Comparison of ENCODE assay signal across 9 cellular contexts in the genomic region with DNA sequence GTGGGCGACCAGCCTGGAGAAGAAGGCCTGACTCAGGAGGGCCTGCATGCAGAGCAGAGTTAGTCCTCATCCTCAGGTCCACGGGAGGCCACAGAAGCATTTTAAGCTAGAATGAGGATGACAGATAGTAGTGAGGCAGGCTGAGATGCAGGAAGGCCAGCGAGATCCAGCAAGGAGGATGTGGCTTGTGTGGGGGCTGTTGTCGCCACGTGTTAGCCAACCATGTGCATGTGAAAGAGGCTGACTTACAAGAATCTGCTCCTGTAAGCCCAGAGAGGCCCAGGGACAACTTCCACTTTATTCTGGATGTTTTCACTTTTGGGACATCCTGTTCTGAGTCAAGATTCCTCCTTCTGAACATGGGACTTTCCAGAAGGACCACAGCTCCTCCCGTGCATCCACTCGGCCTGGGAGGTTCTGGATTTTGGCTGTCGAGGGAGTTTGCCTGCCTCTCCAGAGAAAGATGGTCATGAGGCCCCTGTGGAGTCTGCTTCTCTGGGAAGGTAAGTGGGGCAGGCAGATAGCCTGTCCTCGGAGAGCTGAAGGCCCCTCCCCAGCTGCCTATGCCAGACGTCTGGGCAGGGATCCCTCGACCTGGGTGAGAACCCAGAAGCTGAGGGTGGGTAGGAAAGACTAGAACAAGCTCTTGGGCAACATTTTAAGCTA. TPM values are rescaled to one million over a fixed set of nuclear protein-coding genes. Genes with fewer than 3 reads are reported as not detected.
DNase-seq lines count a peak whose midpoint lies in the region; ATAC-seq and TF ChIP-seq lines count a peak whose summit lies in the region.
"Had no signal": no experiment of that assay in that cellular context is flagged by ENCODE, and none has a peak within 500 bp of the region (broad histone marks: within the 10 kb centered on the region; RNA-seq: fewer than 3 reads in every experiment).

A gene (plus strand): TSS at position 438 of the 666 bp plus-strand sequence. CDS start 26 bp downstream, at position 464.

- DNase-seq in AG10803 (ENCODE audit: low read depth) (peak; percentile 41), HL-60 (ENCODE audit: low read depth in 1 of 2, low spot score in 1 of 2) (peak; percentile 57 to 81), activated T-helper 1 cell treated with Interleukin-2 at 50 U/mL for 16 hours (ENCODE audit: low read depth) (peak; percentile 17), mucosa of descending colon (peak; percentile 49 to 69 (median 62)), testis (peak; percentile 32), osteoblast (ENCODE audit: insufficient read length, low spot score, missing footprints) (no peak), MG63 (no peak), mesenchymal stem cell (no peak)

- no peak within 1 kb of the TSS for H2AFZ ChIP-seq in osteoblast (ENCODE audit: low read length)
- H2AFZ ChIP-seq in mesenchymal stem cell (ENCODE audit: low read depth, low read length) = no peak within 1 kb of the TSS

- ATAC-seq in mucosa of descending colon = peak; percentile 56

- H3K27ac ChIP-seq in HL-60 (replicated peaks) (no peak within 1 kb of the TSS), testis (no peak within 1 kb of the TSS), osteoblast (ENCODE audit: low read depth, low read length) (no peak within 1 kb of the TSS), mesenchymal stem cell (ENCODE audit: low read length, poor library complexity, severe bottlenecking) (no peak within 1 kb of the TSS)
- H3K27ac ChIP-seq: BLaER1 had no signal

- no peak within 1 kb of the TSS for H2BK15ac ChIP-seq in mesenchymal stem cell (ENCODE audit: low read depth, poor library complexity, severe bottlenecking)

- H4K20me1 ChIP-seq in osteoblast (ENCODE audit: insufficient read depth, low read length) = no peaks in the 10 kb centered on the region
- H4K20me1 ChIP-seq: BLaER1 had no signal

- H3K4me2 ChIP-seq in osteoblast (ENCODE audit: insufficient read depth, low read length) (no peak within 1 kb of the TSS), mesenchymal stem cell (ENCODE audit: low read length, poor library complexity, severe bottlenecking) (no peak within 1 kb of the TSS)
- H3K4me2 ChIP-seq: BLaER1 had no signal

- H3K27me3 ChIP-seq in HL-60 (ENCODE audit: insufficient read depth, poor library complexity, severe bottlenecking) (no peaks in the 10 kb centered on the region), testis (no peaks in the 10 kb centered on the region), osteoblast (ENCODE audit: insufficient read depth, low read length) (peaks cover 21% of the 10 kb centered on the region), MG63 (0 out of 2 replicates have a peak, but pooled peaks cover 2% of the 10 kb centered on the region), mesenchymal stem cell (ENCODE audit: control insufficient read depth in 1 of 2, insufficient read depth in 1 of 2, low read length in 2 of 2) (peaks cover 25 to 32% of the 10 kb centered on the region in 2 experiments)
- H3K27me3 ChIP-seq: BLaER1 had no signal

- no peak within 1 kb of the TSS for H2BK120ac ChIP-seq in mesenchymal stem cell (ENCODE audit: low read depth, low read length)

- H3K36me3 ChIP-seq in mucosa of descending colon (ENCODE audit: low read depth) (no peaks in the 10 kb centered on the region), testis (ENCODE audit: low read depth, missing control alignments) (no peaks in the 10 kb centered on the region), osteoblast (ENCODE audit: insufficient read depth, low read length) (no peaks in the 10 kb centered on the region), MG63 (no peaks in the 10 kb centered on the region), mesenchymal stem cell (ENCODE audit: control insufficient read depth in 1 of 2, insufficient read depth in 2 of 2, low read depth in 1 of 2, low read length in 2 of 2) (peaks cover 0 to 4% of the 10 kb centered on the region in 2 experiments)
- H3K36me3 ChIP-seq: BLaER1 had no signal

- no peaks in the 10 kb centered on the region for H3K4me1 ChIP-seq in mucosa of descending colon (ENCODE audit: low read depth)
- H3K4me1 ChIP-seq in testis = no peaks in the 10 kb centered on the region
- peaks cover 6% of the 10 kb centered on the region for H3K4me1 ChIP-seq in osteoblast (ENCODE audit: insufficient read depth, low read length)
- peaks cover 29% of the 10 kb centered on the region for H3K4me1 ChIP-seq in mesenchymal stem cell (ENCODE audit: control insufficient read depth, insufficient read depth, low read depth, low read length)

- no peak within 1 kb of the TSS for H3K14ac ChIP-seq in mesenchymal stem cell (ENCODE audit: low read length in 2 of 2)

- no peak within 1 kb of the TSS for H2BK5ac ChIP-seq in mesenchymal stem cell (ENCODE audit: low read depth, low read length, poor library complexity, severe bottlenecking)

- H3K79me2 ChIP-seq in osteoblast (ENCODE audit: insufficient read depth, low read length) = no peaks in the 10 kb centered on the region

- intact Hi-C loops in mucosa of descending colon (cut with DNase I, micrococcal nuclease) = no loop called here
- intact Hi-C loops in testis (cut with DNase I; ENCODE audit: low total_unique reads) = no loop called here

- no peak within 1 kb of the TSS for H3K18ac ChIP-seq in mesenchymal stem cell (ENCODE audit: low read depth in 1 of 2, low read length in 2 of 2)

- WGBS in testis, 2 donors = 72 to 74% methylated on average over 11 of the region's 11 CpGs
- WGBS in mesenchymal stem cell = 87% methylated on average over 11 of the region's 11 CpGs

- H2AK5ac ChIP-seq in mesenchymal stem cell (ENCODE audit: low read length, severe bottlenecking) = no peak within 1 kb of the TSS

- H3K23ac ChIP-seq in mesenchymal stem cell (ENCODE audit: low read length in 2 of 2) = no peak within 1 kb of the TSS

- TF ChIP-seq CTCF in AG10803 (conservative IDR thresholded peaks at IDR 0.05; ENCODE audit: low read length) = no peak
- TF ChIP-seq CTCF in HL-60 (IDR thresholded peaks at IDR 0.05; ENCODE audit: insufficient read depth, low read length) = no peak
- no peak for TF ChIP-seq CTCF in mucosa of descending colon (IDR thresholded peaks at IDR 0.05)
- TF ChIP-seq CTCF in testis (IDR thresholded peaks at IDR 0.05) = no peak
- TF ChIP-seq CTCF in osteoblast (IDR thresholded peaks at IDR 0.05; ENCODE audit: extremely low read depth, low read depth, low read length) = no peak

- H3K9me3 ChIP-seq in mucosa of descending colon (no peaks in the 10 kb centered on the region), testis (no peaks in the 10 kb centered on the region), osteoblast (ENCODE audit: low read depth, low read length) (no peaks in the 10 kb centered on the region), MG63 (no peaks in the 10 kb centered on the region), mesenchymal stem cell (ENCODE audit: control insufficient read depth, low read length) (no peaks in the 10 kb centered on the region)
- H3K9me3 ChIP-seq: BLaER1 had no signal

- no peak within 1 kb of the TSS for H4K91ac ChIP-seq in mesenchymal stem cell (ENCODE audit: low read length)

- H3K79me1 ChIP-seq in mesenchymal stem cell (replicated peaks; ENCODE audit: low read length, poor library complexity, severe bottlenecking) = no peaks in the 10 kb centered on the region

- no peak within 1 kb of the TSS for H3K4ac ChIP-seq in mesenchymal stem cell (ENCODE audit: low read depth in 1 of 2, low read length in 2 of 2)

- no peak within 1 kb of the TSS for H3K9ac ChIP-seq in mesenchymal stem cell (ENCODE audit: low read length)
- H3K9ac ChIP-seq: BLaER1 had no signal

- no peak within 1 kb of the TSS for H4K8ac ChIP-seq in mesenchymal stem cell (ENCODE audit: low read length)

- no peak for TF ChIP-seq POLR2A in testis (IDR thresholded peaks at IDR 0.05)

- H3K4me3 ChIP-seq in AG10803 (ENCODE audit: low read length) = no peak within 1 kb of the TSS
- H3K4me3 ChIP-seq in HL-60 (replicated peaks; ENCODE audit: insufficient read depth, low read length) = no peak within 1 kb of the TSS
- H3K4me3 ChIP-seq in mucosa of descending colon = no peak within 1 kb of the TSS
- H3K4me3 ChIP-seq in testis = no peak within 1 kb of the TSS
- H3K4me3 ChIP-seq in osteoblast (ENCODE audit: insufficient read depth, low read length) = no peak within 1 kb of the TSS
- H3K4me3 ChIP-seq in MG63 = no peak within 1 kb of the TSS
- H3K4me3 ChIP-seq in mesenchymal stem cell (ENCODE audit: insufficient read depth in 1 of 2, low read depth in 1 of 2, low read length in 2 of 2) = no peak within 1 kb of the TSS
- H3K4me3 ChIP-seq: BLaER1 had no signal

- no peak within 1 kb of the TSS for H2BK12ac ChIP-seq in mesenchymal stem cell (ENCODE audit: low read length in 2 of 2)

RNA-seq across cellular contexts. Expression of the gene that starts here (rescaled TPM):
- total RNA-seq in mucosa of descending colon (1 to 10 TPM; 1.7 to 8.7 (median 5.9) TPM), testis (under 1 TPM; 0.47 to 0.74 TPM), osteoblast (under 0.01 and 0.36 TPM in 2 replicates)
- 5.3 TPM for polyA plus RNA-seq in testis (ENCODE audit: insufficient read depth, low read depth, low replicate concordance)
- total RNA-seq in MG63 (2014; rRNA removed; shearing (Covaris generic); ENCODE audit: low replicate concordance) = not detected in 2 replicates
- 0.03 TPM for polyA plus RNA-seq in mesenchymal stem cell (2013, experiment 1 of 2)
- not detected for polyA plus RNA-seq in mesenchymal stem cell (2013, experiment 2 of 2)

Comparison
In these comparisons a context has a peak if more than half of its experiments do, and no peak if none do; other contexts are left out.
1. DNase-seq: peak in AG10803 (single experiment), HL-60 (2 of 2), activated T-helper 1 cell treated with Interleukin-2 at 50 U/mL for 16 hours (single experiment), mucosa of descending colon (3 of 3) and testis (single experiment); none in osteoblast (single experiment), MG63 (single experiment) and mesenchymal stem cell (single experiment).